ENCODE assay signal across 16 cellular contexts in the genomic region with DNA sequence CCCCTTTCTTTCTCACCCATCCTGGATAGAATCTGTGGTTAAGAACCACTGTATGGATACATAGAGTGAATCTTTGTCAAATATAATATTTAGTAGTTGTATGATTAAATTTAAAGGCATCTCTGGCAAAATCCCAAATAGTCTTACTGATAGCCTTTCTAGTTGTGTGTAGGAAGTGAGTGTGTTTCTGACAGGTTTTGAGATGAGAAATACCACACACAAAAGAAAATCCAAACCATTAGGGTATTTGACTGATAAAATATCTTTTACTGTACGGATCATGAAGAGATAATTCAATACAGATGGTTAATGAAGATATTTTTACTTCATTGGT.
"Had no signal": no experiment of that assay in that cellular context is flagged by ENCODE, and none has a peak within 500 bp of the region (broad histone marks: within the 10 kb centered on the region; RNA-seq: fewer than 3 reads in every experiment).

No MANE protein-coding gene starts in this region.

- H3K9me3 Mint-ChIP-seq: activated naive CD4-positive, alpha-beta T cell treated with anti-CD3 and anti-CD28 coated beads, Interleukin-2, amount 50 U/mL, for 24 hours; effector memory CD8-positive, alpha-beta T cell; natural killer cell had no signal

- H3K9me3 ChIP-seq: body of pancreas, mucosa of descending colon, sigmoid colon had no signal

- H3K27ac Mint-ChIP-seq: activated naive CD4-positive, alpha-beta T cell treated with anti-CD3 and anti-CD28 coated beads, Interleukin-2, amount 50 U/mL, for 24 hours; effector memory CD8-positive, alpha-beta T cell; natural killer cell; progenitor cell of endocrine pancreas had no signal

- DNase-seq: activated CD4-positive, alpha-beta T cell treated with anti-CD3 and anti-CD28 coated beads for 4 hours; activated T-cell treated with anti-CD3 and anti-CD28 coated beads for 4 hours; amniotic stem cell; body of pancreas; central memory CD4-positive, alpha-beta T cell; cortex of kidney; effector memory CD8-positive, alpha-beta T cell; mucosa of descending colon; natural killer cell; sigmoid colon; stimulated activated CD4-positive, alpha-beta T cell treated with anti-CD3 and anti-CD28 coated beads, Interleukin-2, amount 100 ng/mL, for 48 hours; stimulated activated naive CD4-positive, alpha-beta T cell treated with Interleukin-2 at 50 U/mL for 16 hours; T1000; trophoblast cell had no signal

- H3K27me3 Mint-ChIP-seq: activated naive CD4-positive, alpha-beta T cell treated with anti-CD3 and anti-CD28 coated beads, Interleukin-2, amount 50 U/mL, for 24 hours; effector memory CD8-positive, alpha-beta T cell; progenitor cell of endocrine pancreas had no signal

- H3K4me3 Mint-ChIP-seq: activated naive CD4-positive, alpha-beta T cell treated with anti-CD3 and anti-CD28 coated beads, Interleukin-2, amount 50 U/mL, for 24 hours; effector memory CD8-positive, alpha-beta T cell; natural killer cell had no signal

- H3K36me3 Mint-ChIP-seq: activated naive CD4-positive, alpha-beta T cell treated with anti-CD3 and anti-CD28 coated beads, Interleukin-2, amount 50 U/mL, for 24 hours; natural killer cell had no signal

- H3K27ac ChIP-seq: sigmoid colon had no signal

- H3K4me3 ChIP-seq: body of pancreas, mucosa of descending colon, sigmoid colon had no signal

- H3K27me3 ChIP-seq: body of pancreas, sigmoid colon had no signal

- H3K36me3 ChIP-seq: sigmoid colon had no signal

- ATAC-seq: body of pancreas; effector memory CD8-positive, alpha-beta T cell; mucosa of descending colon; natural killer cell had no signal
